In genomic region chr5:84374568-84374967, GRCh38 we compare ENCODE assay signal across 24 cellular contexts. TPM values are rescaled to one million over a fixed set of nuclear protein-coding genes. Genes with fewer than 3 reads are reported as not detected.
"Had no signal": no experiment of that assay in that cellular context is flagged by ENCODE, and none has a peak within 500 bp of the region (broad histone marks: within the 10 kb centered on the region; RNA-seq: fewer than 3 reads in every experiment).

No MANE protein-coding gene starts in this region.

- H3K4me3 ChIP-seq: cardiac muscle cell, gastroesophageal sphincter, heart left ventricle, lower lobe of right lung, pancreas, psoas muscle, skin epidermis, tibial artery had no signal

- H3K4me1 Mint-ChIP-seq: activated CD4-positive, alpha-beta T cell treated with anti-CD3 and anti-CD28 coated beads for 36 hours; activated naive CD8-positive, alpha-beta T cell treated with anti-CD3 and anti-CD28 coated beads, Interleukin-2, amount 10 ng/mL, durations not matched to agents 7 days and 5 days; stimulated activated effector memory CD8-positive, alpha-beta T cell treated with anti-CD3 and anti-CD28 coated beads, Interleukin-12 subunit alpha, Interleukin-12 subunit beta, amount 100 ng/mL, for 72 hours; stimulated activated naive CD8-positive, alpha-beta T cell treated with anti-CD3 and anti-CD28 coated beads, Interleukin-15, amount 100 ng/mL, for 72 hours had no signal

- H3K4me1 ChIP-seq: gastroesophageal sphincter, heart left ventricle, lower lobe of right lung, pancreas, psoas muscle had no signal

- H3K27me3 ChIP-seq: cardiac muscle cell, gastroesophageal sphincter, heart left ventricle, tibial artery had no signal

- H3K4me3 Mint-ChIP-seq: activated CD4-positive, alpha-beta T cell treated with anti-CD3 and anti-CD28 coated beads for 36 hours; activated naive CD4-positive, alpha-beta T cell treated with anti-CD3 and anti-CD28 coated beads for 36 hours; activated naive CD8-positive, alpha-beta T cell treated with anti-CD3 and anti-CD28 coated beads, Interleukin-2, amount 10 ng/mL, durations not matched to agents 7 days and 5 days; natural killer cell treated with Interleukin-12 subunit alpha and Interleukin-12 subunit beta and Interleukin-15 and Interleukin-18, amount 100 ng/mL, for 72 hours; stimulated activated effector memory CD8-positive, alpha-beta T cell treated with anti-CD3 and anti-CD28 coated beads, Interleukin-12 subunit alpha, Interleukin-12 subunit beta, amount 100 ng/mL, for 72 hours; stimulated activated naive CD8-positive, alpha-beta T cell treated with anti-CD3 and anti-CD28 coated beads, Interleukin-15, amount 100 ng/mL, for 72 hours; WTC11 had no signal

- H3K27me3 Mint-ChIP-seq: activated naive CD8-positive, alpha-beta T cell treated with anti-CD3 and anti-CD28 coated beads, Interleukin-2, amount 10 ng/mL, durations not matched to agents 7 days and 5 days; natural killer cell treated with Interleukin-12 subunit alpha and Interleukin-12 subunit beta and Interleukin-15 and Interleukin-18, amount 100 ng/mL, for 72 hours; stimulated activated naive CD8-positive, alpha-beta T cell treated with anti-CD3 and anti-CD28 coated beads, Interleukin-15, amount 100 ng/mL, for 72 hours had no signal

- H3K27ac ChIP-seq: cardiac muscle cell, epithelial cell of prostate, gastroesophageal sphincter, heart left ventricle, lower lobe of right lung, pancreas, psoas muscle, skin epidermis had no signal

- H3K9me3 ChIP-seq: gastroesophageal sphincter, heart left ventricle, lower lobe of right lung, pancreas, psoas muscle, tibial artery had no signal

- H3K9me3 Mint-ChIP-seq: activated naive CD4-positive, alpha-beta T cell treated with anti-CD3 and anti-CD28 coated beads for 36 hours; activated naive CD8-positive, alpha-beta T cell treated with anti-CD3 and anti-CD28 coated beads, Interleukin-2, amount 10 ng/mL, durations not matched to agents 7 days and 5 days; stimulated activated naive CD8-positive, alpha-beta T cell treated with anti-CD3 and anti-CD28 coated beads, Interleukin-15, amount 100 ng/mL, for 72 hours; WTC11 had no signal

- DNase-seq: activated CD4-positive, alpha-beta T cell treated with anti-CD3 and anti-CD28 coated beads for 36 hours; activated CD4-positive, alpha-beta T cell treated with anti-CD3 and anti-CD28 coated beads, Interleukin-2, amount 50 U/mL, for 48 hours; activated naive CD4-positive, alpha-beta T cell treated with anti-CD3 and anti-CD28 coated beads for 36 hours; activated naive CD8-positive, alpha-beta T cell treated with anti-CD3 and anti-CD28 coated beads, Interleukin-2, amount 10 ng/mL, durations not matched to agents 7 days and 5 days; activated T-cell treated with anti-CD3 and anti-CD28 coated beads, Interleukin-2, amount 50 U/mL, for 48 hours; amniotic stem cell; heart left ventricle; islet precursor cell; left colon; lower lobe of right lung; pancreas; psoas muscle; right cardiac atrium; stimulated activated CD4-positive, alpha-beta T cell treated with anti-CD3 and anti-CD28 coated beads, Interleukin-2, amount 100 ng/mL, for 24 hours; stimulated activated naive CD8-positive, alpha-beta T cell treated with anti-CD3 and anti-CD28 coated beads, Interleukin-15, amount 100 ng/mL, for 72 hours; T-helper 1 cell; tibial artery had no signal

- H3K36me3 Mint-ChIP-seq: activated naive CD8-positive, alpha-beta T cell treated with anti-CD3 and anti-CD28 coated beads, Interleukin-2, amount 10 ng/mL, durations not matched to agents 7 days and 5 days; natural killer cell treated with Interleukin-12 subunit alpha and Interleukin-12 subunit beta and Interleukin-15 and Interleukin-18, amount 100 ng/mL, for 72 hours; stimulated activated effector memory CD8-positive, alpha-beta T cell treated with anti-CD3 and anti-CD28 coated beads, Interleukin-12 subunit alpha, Interleukin-12 subunit beta, amount 100 ng/mL, for 72 hours; WTC11 had no signal

- H3K36me3 ChIP-seq: cardiac muscle cell, gastroesophageal sphincter, heart left ventricle, lower lobe of right lung, pancreas, tibial artery had no signal

- H3K27ac Mint-ChIP-seq: activated CD4-positive, alpha-beta T cell treated with anti-CD3 and anti-CD28 coated beads for 36 hours; activated naive CD4-positive, alpha-beta T cell treated with anti-CD3 and anti-CD28 coated beads for 36 hours; activated naive CD8-positive, alpha-beta T cell treated with anti-CD3 and anti-CD28 coated beads, Interleukin-2, amount 10 ng/mL, durations not matched to agents 7 days and 5 days; natural killer cell treated with Interleukin-12 subunit alpha and Interleukin-12 subunit beta and Interleukin-15 and Interleukin-18, amount 100 ng/mL, for 72 hours; stimulated activated effector memory CD8-positive, alpha-beta T cell treated with anti-CD3 and anti-CD28 coated beads, Interleukin-12 subunit alpha, Interleukin-12 subunit beta, amount 100 ng/mL, for 72 hours; stimulated activated naive CD8-positive, alpha-beta T cell treated with anti-CD3 and anti-CD28 coated beads, Interleukin-15, amount 100 ng/mL, for 72 hours; WTC11 had no signal

RNA-seq across cellular contexts. Expression of gene EDIL3, which starts 10.1 kb away (rescaled TPM):
- total RNA-seq: activated CD4-positive, alpha-beta T cell treated with anti-CD3 and anti-CD28 coated beads for 36 hours; activated naive CD4-positive, alpha-beta T cell treated with anti-CD3 and anti-CD28 coated beads for 36 hours; activated naive CD8-positive, alpha-beta T cell treated with anti-CD3 and anti-CD28 coated beads, Interleukin-2, amount 10 ng/mL, durations not matched to agents 7 days and 5 days; natural killer cell treated with Interleukin-12 subunit alpha and Interleukin-12 subunit beta and Interleukin-15 and Interleukin-18, amount 100 ng/mL, for 72 hours had no signal
